Comparison of ENCODE assay signal across 9 cellular contexts in the genomic region with DNA sequence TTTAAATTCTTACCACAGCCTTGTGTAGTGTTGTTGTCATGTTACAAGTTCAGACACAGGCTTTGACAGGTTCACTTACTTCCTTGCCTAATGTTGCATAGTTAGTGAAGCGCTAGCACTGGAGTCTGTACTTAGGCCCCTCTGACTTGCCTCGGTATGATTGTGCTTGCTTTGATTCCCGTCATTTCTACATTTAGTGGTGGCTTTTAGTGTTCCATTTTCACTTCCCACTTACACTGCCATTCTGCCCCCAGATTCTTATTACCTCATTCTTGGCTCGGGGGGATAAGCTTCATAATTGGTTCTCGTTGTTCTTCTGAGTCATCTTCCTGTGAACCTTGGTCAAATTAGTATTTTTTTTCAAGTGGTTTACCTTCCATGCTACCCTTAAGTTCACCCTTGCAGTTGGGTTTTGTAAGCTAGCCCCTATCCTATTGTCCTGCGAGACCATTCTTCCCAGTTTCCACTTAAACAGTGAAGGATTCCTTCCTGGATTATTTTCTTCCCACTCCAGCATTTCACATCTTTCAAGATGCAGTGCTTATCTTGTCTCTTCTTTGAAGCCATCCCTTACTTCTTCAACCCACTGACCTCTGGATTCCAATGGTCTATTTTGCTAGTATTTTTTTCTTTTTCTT.
DNase-seq lines count a peak whose midpoint lies in the region; ATAC-seq, FAIRE-seq and TF ChIP-seq lines count a peak whose summit lies in the region.
"Had no signal": no experiment of that assay in that cellular context is flagged by ENCODE, and none has a peak within 500 bp of the region (broad histone marks: within the 10 kb centered on the region; RNA-seq: fewer than 3 reads in every experiment).

No MANE protein-coding gene starts in this region.

- TF ChIP-seq POLR2A in GM12878 (IDR thresholded peaks at IDR 0.05; ENCODE audit: low read depth, low read length) = peak; percentile 57

- FAIRE-seq in GM12878 (lab: Jason Lieb, UNC) = peak; percentile 92

- intact Hi-C loops in GM12878 (cut with micrococcal nuclease; ENCODE audit: unreplicated experiment) = loop anchor here (1.0 to 2.0 kb wide), 2 partner anchors 21 to 34 kb away; no protein-coding TSS in a partner anchor

- H3K27ac ChIP-seq in GM12878 (ENCODE audit: control insufficient read depth, insufficient read depth) = peak overlapping the region; percentile 79
- H3K27ac ChIP-seq: BLaER1 had no signal

- peaks cover 21% of the 10 kb centered on the region for H3K79me2 ChIP-seq in GM12878 (ENCODE audit: control insufficient read depth, insufficient read depth, low read length)

- SMC1A ChIA-PET in GM12878 (lab: Charles Lee; ENCODE audit: uncharacterized antibody, unreplicated experiment) = interaction anchor here (0.7 to 4.5 kb wide), 22 partner anchors 8 to 577 kb away, joined by 3 to 136 read pairs (median 7); partner anchors contain the start of gene DDX10

- CTCF ChIA-PET in GM12878 (lab: Yijun Ruan, JAX) = interaction anchor here (0.7 to 8.5 kb wide), 23 partner anchors 8 to 1614 kb away, joined by 3 to 173 read pairs (median 16); partner anchors contain the start of gene DDX10

- in situ Hi-C loops in GM12878 (cut with MboI) = no loop called here
- in situ Hi-C loops in G401 (cut with HindIII; ENCODE audit: low sequenced_read_pairs) = no loop called here

- no peak for TF ChIP-seq CTCF in GM12878 (IDR thresholded peaks at IDR 0.05 in 2 of 3, conservative IDR thresholded peaks at IDR 0.05 in 1 of 3; ENCODE audit: control insufficient read depth in 2 of 3, extremely low read depth in 1 of 3, insufficient read depth in 1 of 3, low read depth in 3 of 3, low read length in 3 of 3)

- H2AFZ ChIP-seq in GM12878 (ENCODE audit: control insufficient read depth, low read depth, low read length) = peak overlapping the region; percentile 62

- peak; percentile 97 to 99 for ATAC-seq in activated CD4-positive, CD25-positive, alpha-beta regulatory T cell treated with anti-CD3 and anti-CD28 coated beads, Interleukin-2, amount 50 U/mL, for 24 hours
- ATAC-seq in HG02588 (IDR thresholded peaks at IDR 0.05; ENCODE audit: unreplicated experiment) (peak; percentile 93), GM12878 (peak; percentile 96)

- no peaks in the 10 kb centered on the region for H3K27me3 ChIP-seq in GM12878 (replicated peaks in 1 of 2; ENCODE audit: control insufficient read depth in 2 of 2, insufficient read depth in 2 of 2, low read length in 1 of 2)
- H3K27me3 ChIP-seq: BLaER1 had no signal

- POLR2A ChIA-PET in GM12878 (lab: Charles Lee) = interaction anchor here (0.5 to 2.2 kb wide), 5 partner anchors 9 to 143 kb away, joined by 3 to 6 read pairs (median 4); partner anchors contain the start of gene DDX10

- H3K4me2 ChIP-seq in GM12878 (ENCODE audit: control insufficient read depth, insufficient read depth) = peak overlapping the region; percentile 93
- H3K4me2 ChIP-seq: BLaER1 had no signal

- RAD21 ChIA-PET in GM12878 (lab: Charles Lee; ENCODE audit: unreplicated experiment) = interaction anchor here (0.7 to 4.3 kb wide), 18 partner anchors 8 to 616 kb away, joined by 3 to 161 read pairs (median 6); partner anchors contain the start of gene DDX10

- 5% methylated on average over 6 of the region's 6 CpGs for WGBS in GM12878 (ENCODE audit: insufficient coverage, insufficient replicate concordance, low lambda C conversion rate, missing lambda C conversion rate)

- peaks cover 22% of the 10 kb centered on the region for H3K4me1 ChIP-seq in GM12878 (ENCODE audit: control insufficient read depth, insufficient read depth, low read length)
- H3K4me1 ChIP-seq: BLaER1 had no signal

- H3K9ac ChIP-seq in GM12878 (ENCODE audit: control insufficient read depth, insufficient read depth, low read length) = no peak overlapping the region; the same call in 1 of the 2 replicates
- H3K9ac ChIP-seq: BLaER1 had no signal

- H4K20me1 ChIP-seq in GM12878 (ENCODE audit: control insufficient read depth, insufficient read depth) = no peaks in the 10 kb centered on the region

- H3K4me3 ChIP-seq in GM12878 = no peak overlapping the region
- H3K4me3 ChIP-seq: BLaER1 had no signal

- peak; percentile 56 to 94; a peak in 3 of 4 replicates for TF ChIP-seq EP300 in GM12878 (IDR thresholded peaks at IDR 0.05; ENCODE audit: borderline replicate concordance in 1 of 2, control insufficient read depth in 1 of 2, low read depth in 2 of 2, low read length in 2 of 2)

- no TSS peak for BruUV-seq in GM12878 (replicated peaks; lab: Mats Ljungman, UMichigan)

- TF ChIP-seq RAD21 in GM12878 (IDR thresholded peaks at IDR 0.05; ENCODE audit: insufficient read depth, low read depth, low read length) = no peak

- DNase-seq in activated CD4-positive, CD25-positive, alpha-beta regulatory T cell treated with anti-CD3 and anti-CD28 coated beads, Interleukin-2, amount 50 U/mL, for 72 hours = no peak
- DNase-seq in NCI-H226 (peak; percentile 54), GM12878 (ENCODE audit: low read depth, low spot score) (peak; percentile 93), SHP77 treated with DMSO at 0.1 percent for 48 hours (lab: John Stamatoyannopoulos, UW) (no peak), G401 (ENCODE audit: low spot score) (no peak)
- peak; percentile 48 for DNase-seq in stimulated activated CD4-positive, alpha-beta T cell treated with anti-CD3 and anti-CD28 coated beads, Interleukin-15, amount 100 ng/mL, for 24 hours

- H3K9me3 ChIP-seq in GM12878 (replicated peaks; ENCODE audit: control insufficient read depth, insufficient read depth, low read length) = no peaks in the 10 kb centered on the region; the same call in 2 of the 3 replicates

- H3K36me3 ChIP-seq in GM12878 (ENCODE audit: control insufficient read depth in 2 of 2, insufficient read depth in 2 of 2, low read length in 1 of 2) = no peaks in the 10 kb centered on the region; a peak in 1 of 4 replicates

TF ChIP-seq in GM12878, 131 proteins besides CTCF, POLR2A, EP300 and RAD21 (continues in another document):
- TF ChIP-seq, protein P1, sequence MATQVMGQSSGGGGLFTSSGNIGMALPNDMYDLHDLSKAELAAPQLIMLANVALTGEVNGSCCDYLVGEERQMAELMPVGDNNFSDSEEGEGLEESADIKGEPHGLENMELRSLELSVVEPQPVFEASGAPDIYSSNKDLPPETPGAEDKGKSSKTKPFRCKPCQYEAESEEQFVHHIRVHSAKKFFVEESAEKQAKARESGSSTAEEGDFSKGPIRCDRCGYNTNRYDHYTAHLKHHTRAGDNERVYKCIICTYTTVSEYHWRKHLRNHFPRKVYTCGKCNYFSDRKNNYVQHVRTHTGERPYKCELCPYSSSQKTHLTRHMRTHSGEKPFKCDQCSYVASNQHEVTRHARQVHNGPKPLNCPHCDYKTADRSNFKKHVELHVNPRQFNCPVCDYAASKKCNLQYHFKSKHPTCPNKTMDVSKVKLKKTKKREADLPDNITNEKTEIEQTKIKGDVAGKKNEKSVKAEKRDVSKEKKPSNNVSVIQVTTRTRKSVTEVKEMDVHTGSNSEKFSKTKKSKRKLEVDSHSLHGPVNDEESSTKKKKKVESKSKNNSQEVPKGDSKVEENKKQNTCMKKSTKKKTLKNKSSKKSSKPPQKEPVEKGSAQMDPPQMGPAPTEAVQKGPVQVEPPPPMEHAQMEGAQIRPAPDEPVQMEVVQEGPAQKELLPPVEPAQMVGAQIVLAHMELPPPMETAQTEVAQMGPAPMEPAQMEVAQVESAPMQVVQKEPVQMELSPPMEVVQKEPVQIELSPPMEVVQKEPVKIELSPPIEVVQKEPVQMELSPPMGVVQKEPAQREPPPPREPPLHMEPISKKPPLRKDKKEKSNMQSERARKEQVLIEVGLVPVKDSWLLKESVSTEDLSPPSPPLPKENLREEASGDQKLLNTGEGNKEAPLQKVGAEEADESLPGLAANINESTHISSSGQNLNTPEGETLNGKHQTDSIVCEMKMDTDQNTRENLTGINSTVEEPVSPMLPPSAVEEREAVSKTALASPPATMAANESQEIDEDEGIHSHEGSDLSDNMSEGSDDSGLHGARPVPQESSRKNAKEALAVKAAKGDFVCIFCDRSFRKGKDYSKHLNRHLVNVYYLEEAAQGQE (IDR thresholded peaks at IDR 0.05; ENCODE audit: low read depth, low read length) = no peak
- no peak for TF ChIP-seq ZSCAN29 (IDR thresholded peaks at IDR 0.05)
- TF ChIP-seq E4F1 (IDR thresholded peaks at IDR 0.05; ENCODE audit: borderline replicate concordance, partially characterized antibody) = no peak
- no peak for TF ChIP-seq ZNF622 (IDR thresholded peaks at IDR 0.05)
- peak; percentile 91 for TF ChIP-seq RELB (IDR thresholded peaks at IDR 0.05; ENCODE audit: low read depth)
- TF ChIP-seq ZBED1 (IDR thresholded peaks at IDR 0.05; ENCODE audit: borderline replicate concordance) = peak; percentile 90; the same call in 1 of the 2 replicates
- TF ChIP-seq ZNF207 (IDR thresholded peaks at IDR 0.05; ENCODE audit: borderline replicate concordance) = peak; percentile 82; the same call in 1 of the 2 replicates
- TF ChIP-seq ESRRA (IDR thresholded peaks at IDR 0.05; ENCODE audit: low read length) = no peak

Comparison
In these comparisons a context has a peak if more than half of its experiments do, and no peak if none do; other contexts are left out.
1. DNase-seq: peak in NCI-H226 (single experiment), GM12878 (single experiment) and stimulated activated CD4-positive, alpha-beta T cell treated with anti-CD3 and anti-CD28 coated beads, Interleukin-15, amount 100 ng/mL, for 24 hours (single experiment); none in activated CD4-positive, CD25-positive, alpha-beta regulatory T cell treated with anti-CD3 and anti-CD28 coated beads, Interleukin-2, amount 50 U/mL, for 72 hours (single experiment), SHP77 treated with DMSO at 0.1 percent for 48 hours (single experiment) and G401 (single experiment).
2. Peak in every context shown above with its lines, with median percentiles within 50 percentile points of each other: ATAC-seq.